26 cellular contexts compared by ENCODE assay signal in the genomic region with DNA sequence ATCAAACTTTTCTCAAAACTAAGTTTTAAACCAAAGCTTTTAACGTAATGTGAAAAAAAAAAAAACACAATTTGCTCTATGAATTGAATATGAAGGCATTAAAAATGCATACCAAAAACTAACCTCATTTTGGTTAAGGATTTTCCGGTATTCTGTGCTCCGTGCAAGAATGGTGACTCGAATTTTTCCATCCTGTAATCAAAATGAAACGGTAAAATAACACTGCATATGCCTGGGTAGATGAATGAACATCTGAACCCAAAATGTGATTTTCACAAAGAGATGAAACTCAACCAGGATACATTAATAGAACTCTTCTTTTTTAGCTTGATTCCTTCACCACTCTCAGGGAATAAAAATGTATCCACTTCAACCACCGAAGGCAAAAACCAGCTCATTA. TPM values are rescaled to one million over a fixed set of nuclear protein-coding genes. Genes with fewer than 3 reads are reported as not detected.
"Had no signal": no experiment of that assay in that cellular context is flagged by ENCODE, and none has a peak within 500 bp of the region (broad histone marks: within the 10 kb centered on the region; RNA-seq: fewer than 3 reads in every experiment).

No MANE protein-coding gene starts in this region.

- H3K9ac ChIP-seq: KMS-11 had no signal

- H3K27ac ChIP-seq: HL-60, KMS-11, SJCRH30 had no signal

- H3K4me1 ChIP-seq: SJCRH30 had no signal

- H3K27me3 Mint-ChIP-seq: IgD-negative memory B cell had no signal

- H3K4me2 ChIP-seq: KMS-11 had no signal

- H3K27me3 ChIP-seq: SJCRH30 had no signal

- DNase-seq: Kasumi-1, MM.1S, NCI-H1092 treated with DMSO at 0.1 percent for 48 hours, NCI-H1436, NCI-H187, NCI-H2029, NCI-H2081 treated with DMSO at 0.1 percent for 48 hours, NCI-H2171, NCI-H226, NCI-H446, NCI-H510A, NCI-H524 treated with DMSO at 0.1 percent for 48 hours, NCI-H69, NCI-H774, PC-3, SHP77 treated with DMSO at 0.1 percent for 48 hours, SJCRH30 had no signal

- H3K9me3 ChIP-seq: SJCRH30 had no signal

- H3K4me3 Mint-ChIP-seq: IgD-negative memory B cell had no signal

- FAIRE-seq: HTR-8/SVneo, K562 had no signal

RNA-seq across cellular contexts. Expression of a gene that starts 55.0 kb away (rescaled TPM):
- total RNA-seq: K562, M059J, OCI-LY7, PC-3, Right ventricle myocardium inferior, RPMI7951, SJCRH30 had no signal
